In genomic region chr5:158695595-158696330, GRCh38 we compare ENCODE assay signal across 1 cellular context.
TF ChIP-seq lines count a peak whose summit lies in the region.

No MANE protein-coding gene starts in this region.

TF ChIP-seq in GM23338, 12 proteins besides CTCF, POLR2A, EP300 and RAD21 (continued from another document):
- no peak for TF ChIP-seq ZNF462 (CRISPR knock-in tag; IDR thresholded peaks at IDR 0.05)
